In genomic region chr2:165895974-165896373, GRCh38 we compare ENCODE assay signal across 11 cellular contexts.
A peak's percentile ranks its signal among the peaks of the same experiment; 100 is the strongest.
DNase-seq lines count a peak whose midpoint lies in the region; ATAC-seq lines count a peak whose summit lies in the region.
"Had no signal": no experiment of that assay in that cellular context is flagged by ENCODE, and none has a peak within 500 bp of the region (broad histone marks: within the 10 kb centered on the region; RNA-seq: fewer than 3 reads in every experiment).

No MANE protein-coding gene starts in this region.

- no peaks in the 10 kb centered on the region for H3K4me1 Mint-ChIP-seq in activated T-cell treated with anti-CD3 and anti-CD28 coated beads, Interleukin-2, amount 50 U/mL, for 24 hours (ENCODE audit: low read depth)
- H3K4me1 Mint-ChIP-seq in stimulated activated naive B cell treated with anti-CD40 and anti-IgM and Interleukin-4, amounts not matched to agents 10 μg/mL and 1 μg/mL and 100 μg/mL, for 72 hours, result peaks cover 9 to 19% of the 10 kb centered on the region in 2 donors

- no peaks in the 10 kb centered on the region for H3K9me3 Mint-ChIP-seq in activated T-cell treated with anti-CD3 and anti-CD28 coated beads, Interleukin-2, amount 50 U/mL, for 24 hours
- no peaks in the 10 kb centered on the region for H3K9me3 Mint-ChIP-seq in stimulated activated naive B cell treated with anti-CD40 and anti-IgM and Interleukin-4, amounts not matched to agents 10 μg/mL and 1 μg/mL and 100 μg/mL, for 72 hours

- ATAC-seq in GM21723 (IDR thresholded peaks at IDR 0.05; ENCODE audit: unreplicated experiment), result peak; percentile 90
- ATAC-seq in HG03159 (IDR thresholded peaks at IDR 0.05; ENCODE audit: unreplicated experiment), result peak; percentile 92
- ATAC-seq in stimulated activated naive B cell treated with anti-CD40 and anti-IgM and Interleukin-4, amounts not matched to agents 10 μg/mL and 1 μg/mL and 100 μg/mL, for 72 hours (replicated peaks), result peak; percentile 68 to 89

- H3K36me3 Mint-ChIP-seq in activated T-cell treated with anti-CD3 and anti-CD28 coated beads, Interleukin-2, amount 50 U/mL, for 24 hours (ENCODE audit: low read depth), result peaks cover 82% of the 10 kb centered on the region
- H3K36me3 Mint-ChIP-seq in stimulated activated naive B cell treated with anti-CD40 and anti-IgM and Interleukin-4, amounts not matched to agents 10 μg/mL and 1 μg/mL and 100 μg/mL, for 72 hours, result peaks cover 29 to 48% of the 10 kb centered on the region in 2 donors

- H3K27ac Mint-ChIP-seq in activated T-cell treated with anti-CD3 and anti-CD28 coated beads, Interleukin-2, amount 50 U/mL, for 24 hours, result peak overlapping the region; percentile 45
- H3K27ac Mint-ChIP-seq in stimulated activated naive B cell treated with anti-CD40 and anti-IgM and Interleukin-4, amounts not matched to agents 10 μg/mL and 1 μg/mL and 100 μg/mL, for 72 hours, result no peak overlapping the region

- H3K27me3 Mint-ChIP-seq in activated T-cell treated with anti-CD3 and anti-CD28 coated beads, Interleukin-2, amount 50 U/mL, for 24 hours, result no peaks in the 10 kb centered on the region
- no peaks in the 10 kb centered on the region for H3K27me3 Mint-ChIP-seq in stimulated activated naive B cell treated with anti-CD40 and anti-IgM and Interleukin-4, amounts not matched to agents 10 μg/mL and 1 μg/mL and 100 μg/mL, for 72 hours

- no peak for DNase-seq in activated T-cell treated with anti-CD3 and anti-CD28 coated beads, Interleukin-2, amount 50 U/mL, for 24 hours
- DNase-seq in activated T-cell treated with anti-CD3 and anti-CD28 coated beads for 4 hours (no peak), NCI-H748 treated with DMSO at 0.1 percent for 48 hours (lab: John Stamatoyannopoulos, UW) (no peak), AG08395 (ENCODE audit: low spot score) (no peak)
- no peak for DNase-seq in stimulated activated naive B cell treated with anti-CD40 and anti-IgM and Interleukin-4, amounts not matched to agents 10 μg/mL and 1 μg/mL and 100 μg/mL, for 72 hours
- no peak for DNase-seq in effector CD8-positive, alpha-beta T cell (lab: John Stamatoyannopoulos, UW)
- DNase-seq: 8988T; activated CD4-positive, CD25-positive, alpha-beta regulatory T cell; SIG-M5 had no signal

- no peak overlapping the region for H3K4me3 Mint-ChIP-seq in activated T-cell treated with anti-CD3 and anti-CD28 coated beads, Interleukin-2, amount 50 U/mL, for 24 hours
- no peak overlapping the region for H3K4me3 Mint-ChIP-seq in stimulated activated naive B cell treated with anti-CD40 and anti-IgM and Interleukin-4, amounts not matched to agents 10 μg/mL and 1 μg/mL and 100 μg/mL, for 72 hours
